In the genomic region with DNA sequence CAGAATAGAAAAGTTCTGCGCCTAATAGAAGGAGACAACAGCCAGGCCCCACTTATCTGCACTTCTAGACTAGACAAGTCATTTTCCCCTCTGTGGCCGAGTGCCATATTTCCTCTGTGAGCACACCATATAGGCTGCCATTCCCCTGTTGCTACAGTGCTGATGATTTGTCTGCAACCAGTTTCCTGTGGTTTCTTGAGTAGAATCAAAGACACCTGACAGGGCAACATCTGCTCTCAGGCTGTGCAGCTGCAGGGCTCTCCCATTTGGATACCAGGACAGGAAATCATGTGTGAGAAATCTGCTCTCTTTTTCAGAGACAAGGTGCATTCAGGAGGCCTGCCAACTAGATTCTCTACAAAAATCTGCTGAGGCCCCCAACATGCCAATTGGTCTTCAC, we compare ENCODE assay signal across 19 cellular contexts.
DNase-seq lines count a peak whose midpoint lies in the region; ATAC-seq, FAIRE-seq and TF ChIP-seq lines count a peak whose summit lies in the region.
"Had no signal": no experiment of that assay in that cellular context is flagged by ENCODE, and none has a peak within 500 bp of the region (broad histone marks: within the 10 kb centered on the region; RNA-seq: fewer than 3 reads in every experiment).

No MANE protein-coding gene starts in this region.

- H4K20me1 ChIP-seq in OCI-LY7 (ENCODE audit: insufficient read depth, low read length) = no peaks in the 10 kb centered on the region

- H3K27ac ChIP-seq in OCI-LY7 (ENCODE audit: low read depth, low read length, poor library complexity, severe bottlenecking) = peak overlapping the region; percentile 42
- H3K27ac ChIP-seq: RWPE1 had no signal

- no peak overlapping the region for H3K27ac Mint-ChIP-seq in chondrocyte (ENCODE audit: unreplicated experiment)
- H3K27ac Mint-ChIP-seq in activated CD8-positive, alpha-beta T cell treated with anti-CD3 and anti-CD28 coated beads, Interleukin-2, amount 10 ng/mL, durations not matched to agents 7 days and 5 days = no peak overlapping the region
- H3K27ac Mint-ChIP-seq: CD4-positive, CD25-positive, alpha-beta regulatory T cell; T-cell had no signal

- FAIRE-seq in HTR-8/SVneo (lab: Jason Lieb, UNC) = peak; percentile 13
- FAIRE-seq: D721Med, K562 had no signal

- H3K36me3 Mint-ChIP-seq in chondrocyte (ENCODE audit: low read depth) = no peaks in the 10 kb centered on the region
- H3K36me3 Mint-ChIP-seq in activated CD8-positive, alpha-beta T cell treated with anti-CD3 and anti-CD28 coated beads, Interleukin-2, amount 10 ng/mL, durations not matched to agents 7 days and 5 days (ENCODE audit: low read depth) = no peaks in the 10 kb centered on the region
- H3K36me3 Mint-ChIP-seq: CD4-positive, CD25-positive, alpha-beta regulatory T cell; T-cell had no signal

- H3K27me3 Mint-ChIP-seq in chondrocyte (ENCODE audit: low read depth) = peaks cover 5% of the 10 kb centered on the region
- no peaks in the 10 kb centered on the region for H3K27me3 Mint-ChIP-seq in activated CD8-positive, alpha-beta T cell treated with anti-CD3 and anti-CD28 coated beads, Interleukin-2, amount 10 ng/mL, durations not matched to agents 7 days and 5 days (ENCODE audit: low read depth)
- H3K27me3 Mint-ChIP-seq: CD4-positive, CD25-positive, alpha-beta regulatory T cell; T-cell had no signal

- no TSS peak for BruUV-seq in OCI-LY7 (replicated peaks; lab: Mats Ljungman, UMichigan)

- peak overlapping the region; percentile 37; the same call in 1 of the 2 replicates for H3K4me2 ChIP-seq in OCI-LY7 (ENCODE audit: low read length)

- H3K9me3 ChIP-seq in OCI-LY7 (ENCODE audit: low read length) = no peaks in the 10 kb centered on the region
- H3K9me3 ChIP-seq: HAP-1 had no signal

- POLR2A ChIA-PET in OCI-LY7 (lab: Charles Lee) = interaction anchor here (0.6 kb wide), 1 partner anchor 44 kb away, joined by 3 read pairs; no protein-coding TSS in a partner anchor
- POLR2A ChIA-PET in activated CD8-positive, alpha-beta T cell treated with anti-CD3 and anti-CD28 coated beads, Interleukin-2, amount 10 ng/mL, durations not matched to agents 7 days and 5 days (lab: Charles Lee) = no interaction called here

- CTCF ChIA-PET in OCI-LY7 (lab: Charles Lee; ENCODE audit: unreplicated experiment) = no interaction called here
- CTCF ChIA-PET in activated CD8-positive, alpha-beta T cell treated with anti-CD3 and anti-CD28 coated beads, Interleukin-2, amount 10 ng/mL, durations not matched to agents 7 days and 5 days (lab: Charles Lee) = no interaction called here

- no peaks in the 10 kb centered on the region for H3K4me1 Mint-ChIP-seq in chondrocyte (ENCODE audit: low read depth)
- no peaks in the 10 kb centered on the region for H3K4me1 Mint-ChIP-seq in activated CD8-positive, alpha-beta T cell treated with anti-CD3 and anti-CD28 coated beads, Interleukin-2, amount 10 ng/mL, durations not matched to agents 7 days and 5 days (ENCODE audit: low read depth)
- H3K4me1 Mint-ChIP-seq: CD4-positive, CD25-positive, alpha-beta regulatory T cell; T-cell had no signal

- no peak overlapping the region for H3K4me3 Mint-ChIP-seq in chondrocyte (ENCODE audit: unreplicated experiment)
- no peak overlapping the region for H3K4me3 Mint-ChIP-seq in activated CD8-positive, alpha-beta T cell treated with anti-CD3 and anti-CD28 coated beads, Interleukin-2, amount 10 ng/mL, durations not matched to agents 7 days and 5 days
- H3K4me3 Mint-ChIP-seq: CD4-positive, CD25-positive, alpha-beta regulatory T cell; T-cell had no signal

- H3K4me3 ChIP-seq in OCI-LY7 (ENCODE audit: low read depth, low read length, poor library complexity, severe bottlenecking) = no peak overlapping the region
- H3K4me3 ChIP-seq: HAP-1, K562 had no signal

- no peaks in the 10 kb centered on the region for H3K79me2 ChIP-seq in OCI-LY7 (ENCODE audit: insufficient read depth, low read depth, low read length)

- ATAC-seq in GM18867 (IDR thresholded peaks at IDR 0.05; ENCODE audit: unreplicated experiment) = no peak
- no peak for ATAC-seq in activated CD8-positive, alpha-beta T cell treated with anti-CD3 and anti-CD28 coated beads, Interleukin-2, amount 10 ng/mL, durations not matched to agents 7 days and 5 days
- ATAC-seq: K562 had no signal

- no peaks in the 10 kb centered on the region for H3K36me3 ChIP-seq in OCI-LY7 (ENCODE audit: insufficient read depth, low read length)
- H3K36me3 ChIP-seq: HAP-1 had no signal

- DNase-seq in SHP77 (lab: John Stamatoyannopoulos, UW) (peak; percentile 4 to 8), SHP77 treated with DMSO at 0.1 percent for 48 hours (lab: John Stamatoyannopoulos, UW) (no peak), HTR-8/SVneo (ENCODE audit: insufficient read length, low spot score) (no peak), OCI-LY7 (ENCODE audit: low spot score) (peak; percentile 78), dedifferentiated amniotic fluid mesenchymal stem cell (ENCODE audit: extremely low spot score) (no peak), chondrocyte (ENCODE audit: low spot score) (no peak)
- DNase-seq in activated CD8-positive, alpha-beta T cell treated with anti-CD3 and anti-CD28 coated beads, Interleukin-2, amount 10 ng/mL, durations not matched to agents 7 days and 5 days = no peak
- DNase-seq: CD4-positive, CD25-positive, alpha-beta regulatory T cell; EL; NCI-H187 treated with DMSO at 0.1 percent for 48 hours; NCI-H2171 treated with DMSO at 0.1 percent for 48 hours; NCI-H82; T1000 had no signal

- H3K4me1 ChIP-seq in OCI-LY7 (ENCODE audit: insufficient read depth, low read length, poor library complexity, severe bottlenecking) = peaks cover 17% of the 10 kb centered on the region
- H3K4me1 ChIP-seq: HAP-1 had no signal

- peak overlapping the region; percentile 9; the same call in 1 of the 2 replicates for H2AFZ ChIP-seq in OCI-LY7 (ENCODE audit: low read length)

- no peaks in the 10 kb centered on the region for H3K9me2 ChIP-seq in OCI-LY7 (ENCODE audit: insufficient read depth, low read length)

- H3K9me3 Mint-ChIP-seq in chondrocyte (ENCODE audit: low read depth) = peaks cover 1% of the 10 kb centered on the region
- peaks cover 11% of the 10 kb centered on the region for H3K9me3 Mint-ChIP-seq in activated CD8-positive, alpha-beta T cell treated with anti-CD3 and anti-CD28 coated beads, Interleukin-2, amount 10 ng/mL, durations not matched to agents 7 days and 5 days (ENCODE audit: insufficient read depth)

- TF ChIP-seq CTCF in OCI-LY7 (conservative IDR thresholded peaks at IDR 0.05; ENCODE audit: low read length) (no peak), chondrocyte (IDR thresholded peaks at IDR 0.05) (no peak)

- intact Hi-C loops in OCI-LY7 (cut with micrococcal nuclease; ENCODE audit: unreplicated experiment) = no loop called here

Comparison
In these comparisons a context has a peak if more than half of its experiments do, and no peak if none do; other contexts are left out.
1. DNase-seq: peak in SHP77 (2 of 2) and OCI-LY7 (single experiment); none in SHP77 treated with DMSO at 0.1 percent for 48 hours (single experiment), HTR-8/SVneo (single experiment), dedifferentiated amniotic fluid mesenchymal stem cell (single experiment), chondrocyte (single experiment) and activated CD8-positive, alpha-beta T cell treated with anti-CD3 and anti-CD28 coated beads, Interleukin-2, amount 10 ng/mL, durations not matched to agents 7 days and 5 days (single experiment).